ENCODE assay signal across 9 cellular contexts in the genomic region with DNA sequence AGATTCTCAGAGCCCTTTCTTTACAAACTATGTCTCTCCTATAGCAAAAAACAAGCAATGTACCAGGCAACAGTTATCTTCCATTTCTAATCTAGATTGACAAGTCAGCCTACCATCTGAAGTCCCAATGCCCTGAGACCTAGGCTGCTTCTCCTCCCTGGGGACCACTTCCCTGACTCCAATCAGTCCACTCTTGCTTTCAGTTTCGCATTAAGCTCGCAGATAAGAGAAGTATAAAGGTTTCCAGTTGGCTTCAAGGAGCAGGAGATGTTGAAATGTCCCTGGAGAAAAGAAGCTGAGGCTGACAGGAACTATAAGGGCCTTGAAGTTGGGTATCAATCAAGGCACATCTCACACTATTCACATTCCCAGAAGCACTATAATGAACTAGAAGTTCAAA. TPM values are rescaled to one million over a fixed set of nuclear protein-coding genes. Genes with fewer than 3 reads are reported as not detected.
DNase-seq lines count a peak whose midpoint lies in the region; ATAC-seq, FAIRE-seq and TF ChIP-seq lines count a peak whose summit lies in the region.
"Had no signal": no experiment of that assay in that cellular context is flagged by ENCODE, and none has a peak within 500 bp of the region (broad histone marks: within the 10 kb centered on the region; RNA-seq: fewer than 3 reads in every experiment).

No MANE protein-coding gene starts in this region.

- CTCF ChIA-PET in A673 (lab: Charles Lee) = interaction anchor here (0.5 kb wide), 1 partner anchor 37 kb away, joined by 3 read pairs; no protein-coding TSS in a partner anchor

- BruUV-seq in A673 (replicated peaks; lab: Mats Ljungman, UMichigan) = no TSS peak

- ATAC-seq in GM19351 (IDR thresholded peaks at IDR 0.05; ENCODE audit: unreplicated experiment) = peak; percentile 86
- peak; percentile 63 for ATAC-seq in HG03469 (IDR thresholded peaks at IDR 0.05; ENCODE audit: unreplicated experiment)
- no peak for ATAC-seq in effector memory CD8-positive, alpha-beta T cell (replicated peaks)
- ATAC-seq in HG02840 (IDR thresholded peaks at IDR 0.05; ENCODE audit: low FRiP score, unreplicated experiment) = no peak

- peaks cover 16 to 36% of the 10 kb centered on the region in 2 donors for H3K4me1 Mint-ChIP-seq in effector memory CD8-positive, alpha-beta T cell (ENCODE audit: low read depth in 2 of 2)

- H3K4me1 ChIP-seq in A673 (ENCODE audit: insufficient read depth, low read length, poor library complexity, severe bottlenecking) = peaks cover 51% of the 10 kb centered on the region

- POLR2A ChIA-PET in A673 (lab: Charles Lee; ENCODE audit: low non-redundant PET) = interaction anchor here (0.6 kb wide), 1 partner anchor 701 kb away, joined by 4 read pairs; no protein-coding TSS in a partner anchor

- no peak overlapping the region for H3K27ac ChIP-seq in A673 (ENCODE audit: low read depth, low read length, poor library complexity, severe bottlenecking)

- H3K36me3 ChIP-seq in A673 (ENCODE audit: insufficient read depth, low read length, poor library complexity, severe bottlenecking) = no peaks in the 10 kb centered on the region

- intact Hi-C loops in A673 (cut with micrococcal nuclease; ENCODE audit: unreplicated experiment) = no loop called here

- peaks cover 10% of the 10 kb centered on the region for H3K36me3 Mint-ChIP-seq in effector memory CD8-positive, alpha-beta T cell (ENCODE audit: insufficient read depth)

- H3K27me3 Mint-ChIP-seq in effector memory CD8-positive, alpha-beta T cell = no peaks in the 10 kb centered on the region

- peak overlapping the region; percentile 12 for H3K4me3 ChIP-seq in A673 (ENCODE audit: low read depth, low read length, poor library complexity, severe bottlenecking)

- TF ChIP-seq CTCF in A673 (conservative IDR thresholded peaks at IDR 0.05; ENCODE audit: low read depth, low read length) (no peak), D721Med (IDR thresholded peaks at IDR 0.05; ENCODE audit: insufficient read depth, missing control alignments) (no peak)

- H3K4me3 Mint-ChIP-seq in effector memory CD8-positive, alpha-beta T cell = no peak overlapping the region

- no peak for FAIRE-seq in D721Med (lab: Jason Lieb, UNC)
- FAIRE-seq: G401.6 had no signal

- H3K9me3 Mint-ChIP-seq in effector memory CD8-positive, alpha-beta T cell = no peaks in the 10 kb centered on the region

- H3K27me3 ChIP-seq in A673 (replicated peaks; ENCODE audit: insufficient read depth, low read depth, low read length, poor library complexity) = no peaks in the 10 kb centered on the region

- H3K9me3 ChIP-seq in A673 (ENCODE audit: low read depth, low read length, poor library complexity, severe bottlenecking) = no peaks in the 10 kb centered on the region

- peak overlapping the region; percentile 59 to 74 for H3K27ac Mint-ChIP-seq in effector memory CD8-positive, alpha-beta T cell

- DNase-seq in A673 (ENCODE audit: low spot score) (peak; percentile 88), hypothalamus (lab: John Stamatoyannopoulos, UW) (no peak), D721Med (ENCODE audit: insufficient read length, low spot score) (no peak), putamen (ENCODE audit: low spot score) (no peak)
- DNase-seq in effector memory CD8-positive, alpha-beta T cell = no peak

RNA-seq across cellular contexts. Expression of a gene that starts 32.3 kb away (rescaled TPM):
- total RNA-seq in A673 (2021) = 14.4 and 16.8 TPM in 2 replicates

RNA-seq across cellular contexts. Expression of a gene that starts 32.5 kb away (rescaled TPM):
- total RNA-seq in A673 (2021) = 21.8 and 23.3 TPM in 2 replicates

Comparison
In these comparisons a context has a peak if more than half of its experiments do, and no peak if none do; other contexts are left out.
1. ATAC-seq: peak in GM19351 (single experiment) and HG03469 (single experiment); none in effector memory CD8-positive, alpha-beta T cell (single experiment) and HG02840 (single experiment).